In the genomic region with DNA sequence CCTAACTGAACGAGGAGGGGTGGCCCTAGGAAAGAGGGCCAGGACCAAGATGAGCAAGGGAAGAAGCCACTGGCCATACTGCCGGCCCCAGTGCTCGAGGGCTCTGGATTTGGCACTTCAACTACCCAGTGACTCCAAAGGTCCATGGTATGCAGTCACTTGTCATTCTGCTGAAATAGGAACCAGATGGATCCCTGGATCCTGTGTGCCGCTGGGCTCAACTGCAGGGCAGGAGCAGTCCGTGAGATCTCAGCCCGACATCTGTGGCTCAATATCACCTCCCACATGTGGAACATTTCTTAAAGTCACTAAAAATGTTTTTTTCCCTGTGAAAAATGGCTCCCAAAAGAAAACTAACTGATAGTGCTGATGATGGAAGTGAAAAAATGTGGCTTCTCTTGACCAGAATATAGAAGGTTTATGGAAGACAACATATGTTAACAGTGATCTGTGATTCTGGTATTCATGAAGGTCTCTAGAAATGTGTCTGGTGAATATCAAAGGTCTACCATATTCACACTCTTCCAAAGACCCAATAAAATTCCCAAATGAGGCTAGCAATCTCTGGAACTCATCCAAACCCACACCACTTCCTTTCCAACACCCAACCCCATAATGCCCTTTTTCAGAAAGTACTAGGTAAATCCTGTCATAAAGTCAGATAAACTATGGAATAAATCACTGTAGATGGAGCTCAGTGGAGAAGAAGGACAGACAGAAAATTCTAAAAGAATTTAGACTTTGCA, we compare ENCODE assay signal across 31 cellular contexts. TPM values are rescaled to one million over a fixed set of nuclear protein-coding genes. Genes with fewer than 3 reads are reported as not detected.
DNase-seq lines count a peak whose midpoint lies in the region; ATAC-seq and TF ChIP-seq lines count a peak whose summit lies in the region.
"Had no signal": no experiment of that assay in that cellular context is flagged by ENCODE, and none has a peak within 500 bp of the region (broad histone marks: within the 10 kb centered on the region; RNA-seq: fewer than 3 reads in every experiment).

No MANE protein-coding gene starts in this region.

- no peak overlapping the region for H3K4me3 ChIP-seq in sigmoid colon
- H3K4me3 ChIP-seq: breast epithelium, coronary artery, skin epidermis had no signal

- H3K4me1 ChIP-seq in sigmoid colon = peaks cover 0 to 18% (median 14%) of the 10 kb centered on the region in 4 donors
- H3K4me1 ChIP-seq: BE2C, breast epithelium had no signal

- H3K27ac Mint-ChIP-seq in activated CD4-positive, alpha-beta T cell treated with anti-CD3 and anti-CD28 coated beads for 36 hours = peak overlapping the region; percentile 14
- H3K27ac Mint-ChIP-seq in activated CD4-positive, alpha-beta T cell treated with anti-CD3 and anti-CD28 coated beads, Interleukin-2, amount 10 ng/mL, durations not matched to agents 7 days and 5 days = no peak overlapping the region
- H3K27ac Mint-ChIP-seq in effector memory CD8-positive, alpha-beta T cell = peak overlapping the region; percentile 18 to 74
- H3K27ac Mint-ChIP-seq: H9 had no signal

- no peak for TF ChIP-seq CTCF in sigmoid colon (IDR thresholded peaks at IDR 0.05)

- intact Hi-C loops in activated CD4-positive, alpha-beta T cell treated with anti-CD3 and anti-CD28 coated beads for 36 hours (cut with DNase I, micrococcal nuclease) = no loop called here
- intact Hi-C loops in sigmoid colon (cut with DNase I) = no loop called here

- no peak for ATAC-seq in activated CD4-positive, alpha-beta T cell treated with anti-CD3 and anti-CD28 coated beads for 36 hours
- ATAC-seq in effector memory CD8-positive, alpha-beta T cell (replicated peaks) = no peak
- ATAC-seq in GM21576 (IDR thresholded peaks at IDR 0.05; ENCODE audit: unreplicated experiment) (no peak), HG02970 (IDR thresholded peaks at IDR 0.05; ENCODE audit: low FRiP score, unreplicated experiment) (no peak)
- ATAC-seq: HepG2 had no signal

- H3K4me1 Mint-ChIP-seq in activated CD4-positive, alpha-beta T cell treated with anti-CD3 and anti-CD28 coated beads for 36 hours = peaks cover 29% of the 10 kb centered on the region
- peaks cover 33% of the 10 kb centered on the region for H3K4me1 Mint-ChIP-seq in activated CD4-positive, alpha-beta T cell treated with anti-CD3 and anti-CD28 coated beads, Interleukin-2, amount 10 ng/mL, durations not matched to agents 7 days and 5 days
- peaks cover 10 to 27% of the 10 kb centered on the region in 2 donors for H3K4me1 Mint-ChIP-seq in effector memory CD8-positive, alpha-beta T cell (ENCODE audit: low read depth in 2 of 2)

- peaks cover 45% of the 10 kb centered on the region for H3K36me3 Mint-ChIP-seq in activated CD4-positive, alpha-beta T cell treated with anti-CD3 and anti-CD28 coated beads for 36 hours (ENCODE audit: low read depth)
- peaks cover 59% of the 10 kb centered on the region for H3K36me3 Mint-ChIP-seq in activated CD4-positive, alpha-beta T cell treated with anti-CD3 and anti-CD28 coated beads, Interleukin-2, amount 10 ng/mL, durations not matched to agents 7 days and 5 days (ENCODE audit: low read depth)
- H3K36me3 Mint-ChIP-seq in effector memory CD8-positive, alpha-beta T cell (ENCODE audit: insufficient read depth) = peaks cover 73% of the 10 kb centered on the region

- peaks cover 4 to 75% (median 6%) of the 10 kb centered on the region in 4 donors for H3K36me3 ChIP-seq in sigmoid colon
- H3K36me3 ChIP-seq: BE2C, breast epithelium had no signal

- no peak overlapping the region for H3K4me3 Mint-ChIP-seq in activated CD4-positive, alpha-beta T cell treated with anti-CD3 and anti-CD28 coated beads for 36 hours
- H3K4me3 Mint-ChIP-seq in activated CD4-positive, alpha-beta T cell treated with anti-CD3 and anti-CD28 coated beads, Interleukin-2, amount 10 ng/mL, durations not matched to agents 7 days and 5 days = no peak overlapping the region
- H3K4me3 Mint-ChIP-seq in effector memory CD8-positive, alpha-beta T cell = no peak overlapping the region
- H3K4me3 Mint-ChIP-seq: H9 had no signal

- POLR2A ChIA-PET in activated CD4-positive, alpha-beta T cell treated with anti-CD3 and anti-CD28 coated beads for 36 hours (lab: Charles Lee) = no interaction called here
- POLR2A ChIA-PET in activated CD4-positive, alpha-beta T cell treated with anti-CD3 and anti-CD28 coated beads, Interleukin-2, amount 10 ng/mL, durations not matched to agents 7 days and 5 days (lab: Charles Lee) = no interaction called here

- no peaks in the 10 kb centered on the region for H3K9me3 Mint-ChIP-seq in activated CD4-positive, alpha-beta T cell treated with anti-CD3 and anti-CD28 coated beads for 36 hours (ENCODE audit: low read depth)
- no peaks in the 10 kb centered on the region for H3K9me3 Mint-ChIP-seq in activated CD4-positive, alpha-beta T cell treated with anti-CD3 and anti-CD28 coated beads, Interleukin-2, amount 10 ng/mL, durations not matched to agents 7 days and 5 days
- H3K9me3 Mint-ChIP-seq in effector memory CD8-positive, alpha-beta T cell = no peaks in the 10 kb centered on the region
- H3K9me3 Mint-ChIP-seq: H9 had no signal

- no peaks in the 10 kb centered on the region for H3K9me3 ChIP-seq in sigmoid colon
- H3K9me3 ChIP-seq: BE2C, breast epithelium had no signal

- CTCF ChIA-PET in activated CD4-positive, alpha-beta T cell treated with anti-CD3 and anti-CD28 coated beads for 36 hours (lab: Charles Lee) = no interaction called here
- CTCF ChIA-PET in activated CD4-positive, alpha-beta T cell treated with anti-CD3 and anti-CD28 coated beads, Interleukin-2, amount 10 ng/mL, durations not matched to agents 7 days and 5 days (lab: Charles Lee) = no interaction called here

- peak overlapping the region in 3 of 4 donors; percentile 14 to 41 (median 17) for H3K27ac ChIP-seq in sigmoid colon
- H3K27ac ChIP-seq: 22Rv1, breast epithelium, coronary artery, HL-60, skin epidermis had no signal

- no peak for TF ChIP-seq EP300 in sigmoid colon (IDR thresholded peaks at IDR 0.05)

- TF ChIP-seq POLR2A in sigmoid colon (IDR thresholded peaks at IDR 0.05) (no peak), erythroblast (IDR thresholded peaks at IDR 0.05; ENCODE audit: low read length) (no peak)

- no peaks in the 10 kb centered on the region for H3K27me3 Mint-ChIP-seq in activated CD4-positive, alpha-beta T cell treated with anti-CD3 and anti-CD28 coated beads for 36 hours
- no peaks in the 10 kb centered on the region for H3K27me3 Mint-ChIP-seq in activated CD4-positive, alpha-beta T cell treated with anti-CD3 and anti-CD28 coated beads, Interleukin-2, amount 10 ng/mL, durations not matched to agents 7 days and 5 days
- no peaks in the 10 kb centered on the region for H3K27me3 Mint-ChIP-seq in effector memory CD8-positive, alpha-beta T cell

- DNase-seq in activated CD4-positive, alpha-beta T cell treated with anti-CD3 and anti-CD28 coated beads for 36 hours = no peak
- no peak for DNase-seq in activated CD4-positive, alpha-beta T cell treated with anti-CD3 and anti-CD28 coated beads, Interleukin-2, amount 10 ng/mL, durations not matched to agents 7 days and 5 days
- DNase-seq in EH (ENCODE audit: low read depth) (peak; percentile 38), sigmoid colon (no peak), erythroblast (lab: John Stamatoyannopoulos, UW) (no peak)
- DNase-seq in effector memory CD8-positive, alpha-beta T cell = no peak
- DNase-seq: activated CD4-positive, alpha-beta T cell treated with anti-CD3 and anti-CD28 coated beads, Interleukin-2, amount 50 U/mL, for 48 hours; activated gamma-delta T cell; amniotic stem cell; BE2C; Calu3; glutamatergic neuron; H9; mammary epithelial cell; NCI-H1092 treated with DMSO at 0.1 percent for 48 hours; NCI-H2029 treated with DMSO at 0.1 percent for 48 hours; NCI-H345; NCI-H748 treated with DMSO at 0.1 percent for 48 hours; nucleus accumbens; OCI-M1; T1000 had no signal

- no peaks in the 10 kb centered on the region for H3K27me3 ChIP-seq in sigmoid colon
- H3K27me3 ChIP-seq: BE2C, breast epithelium had no signal

- WGBS in sigmoid colon, 2 donors = 95 to 96% methylated on average over 6 of the region's 6 CpGs

RNA-seq across cellular contexts. Expression of a gene that starts 24.1 kb away (rescaled TPM):
- 1 to 10 TPM; 6.6 to 7.9 TPM for total RNA-seq in activated CD4-positive, alpha-beta T cell treated with anti-CD3 and anti-CD28 coated beads for 36 hours
- total RNA-seq in activated CD4-positive, alpha-beta T cell treated with anti-CD3 and anti-CD28 coated beads, Interleukin-2, amount 10 ng/mL, durations not matched to agents 7 days and 5 days = 10 to 100 TPM; 10.1 to 11.9 TPM
- 10 to 100 TPM in 2 of 4 donors, 1 to 10 TPM in 2; 6.7 to 12.2 (median 9.8) TPM for total RNA-seq in sigmoid colon
- 10 to 100 TPM; 19.2 to 36.1 (median 19.3) TPM for polyA plus RNA-seq in sigmoid colon

RNA-seq across cellular contexts. Expression of a gene that starts 47.8 kb away (rescaled TPM):
- total RNA-seq in activated CD4-positive, alpha-beta T cell treated with anti-CD3 and anti-CD28 coated beads for 36 hours = not detected
- not detected for total RNA-seq in activated CD4-positive, alpha-beta T cell treated with anti-CD3 and anti-CD28 coated beads, Interleukin-2, amount 10 ng/mL, durations not matched to agents 7 days and 5 days
- total RNA-seq in sigmoid colon = 1 to 10 TPM in 3 of 4 donors, under 1 TPM in 1; 0.99 to 1.5 (median 1.1) TPM
- under 1 TPM in 2 of 3 donors, not detected in 1; under 0.01 to 0.39 TPM for polyA plus RNA-seq in sigmoid colon
- total RNA-seq: Calu3, pulmonary artery endothelial cell, subcutaneous adipose tissue had no signal
